In the genomic region with DNA sequence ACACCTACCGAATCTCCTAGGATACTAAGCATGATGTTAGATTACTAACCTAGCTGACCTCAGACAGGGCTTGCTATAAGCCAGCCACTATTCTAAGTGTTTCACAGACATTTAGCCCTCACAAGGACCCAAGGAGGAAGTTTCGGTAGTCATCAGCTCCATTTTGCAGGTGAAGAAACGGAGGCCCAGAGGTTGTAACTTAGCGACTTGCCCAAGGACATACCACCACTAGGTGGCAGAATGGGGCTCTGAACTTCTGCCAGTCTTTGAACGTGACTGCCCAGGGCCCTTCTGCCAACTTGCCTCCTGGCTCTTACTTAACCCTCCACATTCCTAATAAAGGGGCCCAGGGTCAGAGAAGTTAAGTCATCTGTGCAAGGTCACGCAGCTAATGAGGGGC, we compare ENCODE assay signal across 8 cellular contexts.
DNase-seq lines count a peak whose midpoint lies in the region; ATAC-seq and TF ChIP-seq lines count a peak whose summit lies in the region.

No MANE protein-coding gene starts in this region.

- H3K27me3 ChIP-seq in HCT116 (ENCODE audit: insufficient read depth, low read length), result no peaks in the 10 kb centered on the region; the same call in 1 of the 2 replicates
- peaks cover 41% of the 10 kb centered on the region for H3K27me3 ChIP-seq in PC-9 (ENCODE audit: insufficient read depth, low read depth)

- intact Hi-C loops in HCT116 (cut with micrococcal nuclease) (loop anchor here (1.0 kb wide), 2 partner anchors 138 to 282 kb away; no protein-coding TSS in a partner anchor), PC-9 (cut with micrococcal nuclease; ENCODE audit: unreplicated experiment) (loop anchor here (2.0 kb wide), 1 partner anchor 283 kb away; no protein-coding TSS in a partner anchor)

- no peaks in the 10 kb centered on the region for H3K9me3 Mint-ChIP-seq in stimulated activated naive CD8-positive, alpha-beta T cell treated with anti-CD3 and anti-CD28 coated beads, Interleukin-15, amount 100 ng/mL, for 72 hours

- ATAC-seq in HCT116 (peak; percentile 90), left lobe of liver (peak; percentile 91), GM18861 (IDR thresholded peaks at IDR 0.05; ENCODE audit: unreplicated experiment) (no peak)
- ATAC-seq in stimulated activated naive CD8-positive, alpha-beta T cell treated with anti-CD3 and anti-CD28 coated beads, Interleukin-15, amount 100 ng/mL, for 72 hours, result peak; percentile 48

- BruUV-seq in HCT116 (replicated peaks; lab: Mats Ljungman, UMichigan) (no TSS peak), PC-9 (replicated peaks; lab: Mats Ljungman, UMichigan) (no TSS peak)

- H3K4me3 Mint-ChIP-seq in stimulated activated naive CD8-positive, alpha-beta T cell treated with anti-CD3 and anti-CD28 coated beads, Interleukin-15, amount 100 ng/mL, for 72 hours, result no peak overlapping the region

- H3K4me3 ChIP-seq in HCT116 (replicated peaks in 1 of 2; ENCODE audit: low read depth in 1 of 2, low read length in 2 of 2), result no peak overlapping the region
- H3K4me3 ChIP-seq in PC-9, result no peak overlapping the region

- no peaks in the 10 kb centered on the region for H3K4me1 Mint-ChIP-seq in stimulated activated naive CD8-positive, alpha-beta T cell treated with anti-CD3 and anti-CD28 coated beads, Interleukin-15, amount 100 ng/mL, for 72 hours

- peaks cover 35% of the 10 kb centered on the region for H3K27me3 Mint-ChIP-seq in stimulated activated naive CD8-positive, alpha-beta T cell treated with anti-CD3 and anti-CD28 coated beads, Interleukin-15, amount 100 ng/mL, for 72 hours

- H3K9me2 ChIP-seq in HCT116 (ENCODE audit: insufficient read depth) (no peaks in the 10 kb centered on the region), PC-9 (ENCODE audit: insufficient read depth) (no peaks in the 10 kb centered on the region)

- DNase-seq in COLO668 (lab: John Stamatoyannopoulos, UW; ENCODE audit: unreplicated experiment), result peak; percentile 47
- DNase-seq in HCT116 (ENCODE audit: low read depth, low spot score), result peak; percentile 47
- DNase-seq in PC-9, result peak in 1 of 2 experiments; percentile 9
- DNase-seq in activated naive CD8-positive, alpha-beta T cell treated with anti-CD3 and anti-CD28 coated beads, Interleukin-2, amount 50 U/mL, for 16 hours (ENCODE audit: low read depth, low spot score), result peak; percentile 7
- DNase-seq in left lobe of liver (ENCODE audit: low spot score), result peak; percentile 59
- DNase-seq in stimulated activated naive CD8-positive, alpha-beta T cell treated with anti-CD3 and anti-CD28 coated beads, Interleukin-15, amount 100 ng/mL, for 72 hours, result peak; percentile 32 to 41
- no peak for DNase-seq in HCEC 1CT

- no peak overlapping the region for H3K27ac Mint-ChIP-seq in stimulated activated naive CD8-positive, alpha-beta T cell treated with anti-CD3 and anti-CD28 coated beads, Interleukin-15, amount 100 ng/mL, for 72 hours

- peak; percentile 59 to 88 (median 75) for TF ChIP-seq CTCF in HCT116 (IDR thresholded peaks at IDR 0.05 in 2 of 3, conservative IDR thresholded peaks at IDR 0.05 in 1 of 3; ENCODE audit: borderline replicate concordance in 1 of 3, insufficient read depth in 1 of 3, low read depth in 2 of 3, low read length in 2 of 3)
- TF ChIP-seq CTCF in PC-9 (conservative IDR thresholded peaks at IDR 0.05), result peak; percentile 70

- H2AFZ ChIP-seq in HCT116 (ENCODE audit: low read depth, low read length, poor library complexity, severe bottlenecking) (no peak overlapping the region), PC-9 (no peak overlapping the region)

- H3K36me3 ChIP-seq in HCT116 (ENCODE audit: control insufficient read depth in 1 of 2, insufficient read depth in 2 of 2, low read length in 2 of 2), result no peaks in the 10 kb centered on the region
- H3K36me3 ChIP-seq in PC-9 (ENCODE audit: low read depth), result no peaks in the 10 kb centered on the region

- H3K9me3 ChIP-seq in HCT116 (ENCODE audit: control insufficient read depth in 1 of 2, insufficient read depth in 1 of 2, low read depth in 1 of 2, low read length in 2 of 2) (no peaks in the 10 kb centered on the region), PC-9 (ENCODE audit: insufficient read depth, low read depth) (no peaks in the 10 kb centered on the region)

- CTCF ChIA-PET in HCT116 (lab: Charles Lee), result interaction anchor here (0.6 to 1.9 kb wide), 6 partner anchors 11 to 282 kb away, joined by 3 to 31 read pairs (median 4); no protein-coding TSS in a partner anchor
- CTCF ChIA-PET in PC-9 (lab: Charles Lee), result no interaction called here

- TF ChIP-seq RAD21 in HCT116 (IDR thresholded peaks at IDR 0.05; ENCODE audit: low read depth), result peak; percentile 65

- H4K20me1 ChIP-seq in HCT116 (ENCODE audit: insufficient read depth) (no peaks in the 10 kb centered on the region), PC-9 (ENCODE audit: insufficient read depth) (no peaks in the 10 kb centered on the region)

- TF ChIP-seq POLR2A in HCT116 (IDR thresholded peaks at IDR 0.05; ENCODE audit: borderline replicate concordance, extremely low read depth, insufficient read depth, insufficient read length), result no peak

- POLR2A ChIA-PET in HCT116 (lab: Charles Lee), result no interaction called here
- POLR2A ChIA-PET in PC-9 (lab: Charles Lee; ENCODE audit: unreplicated experiment), result no interaction called here

- H3K79me2 ChIP-seq in HCT116 (ENCODE audit: insufficient read depth, low read length) (no peaks in the 10 kb centered on the region), PC-9 (ENCODE audit: low read depth) (no peaks in the 10 kb centered on the region)

- no peaks in the 10 kb centered on the region for H3F3A ChIP-seq in PC-9 (ENCODE audit: insufficient read depth, low read depth)

- RAD21 ChIA-PET in HCT116 (lab: Charles Lee; ENCODE audit: low non-redundant PET in 1 of 2, low total read pairs in 2 of 2, uncharacterized antibody in 2 of 2, unreplicated experiment in 2 of 2), result interaction anchor here (0.6 to 1.0 kb wide), 2 partner anchors 137 to 283 kb away, joined by 3 read pairs; no protein-coding TSS in a partner anchor

- H3K4me2 ChIP-seq in HCT116 (ENCODE audit: low read length) (no peak overlapping the region), PC-9 (no peak overlapping the region)

- H3K4me1 ChIP-seq in HCT116 (ENCODE audit: control insufficient read depth in 1 of 2, insufficient read depth in 2 of 2, low read length in 2 of 2) (no peaks in the 10 kb centered on the region), PC-9 (replicated peaks; ENCODE audit: insufficient read depth) (no peaks in the 10 kb centered on the region)

- H3K27ac ChIP-seq in HCT116 (ENCODE audit: low read depth, low read length), result no peak overlapping the region
- H3K27ac ChIP-seq in PC-9, result no peak overlapping the region

- no peak overlapping the region for H3K9ac ChIP-seq in HCT116 (ENCODE audit: low read length)

TF ChIP-seq in HCT116, 20 proteins besides CTCF, POLR2A, EP300 and RAD21:
- TF ChIP-seq, protein P1, sequence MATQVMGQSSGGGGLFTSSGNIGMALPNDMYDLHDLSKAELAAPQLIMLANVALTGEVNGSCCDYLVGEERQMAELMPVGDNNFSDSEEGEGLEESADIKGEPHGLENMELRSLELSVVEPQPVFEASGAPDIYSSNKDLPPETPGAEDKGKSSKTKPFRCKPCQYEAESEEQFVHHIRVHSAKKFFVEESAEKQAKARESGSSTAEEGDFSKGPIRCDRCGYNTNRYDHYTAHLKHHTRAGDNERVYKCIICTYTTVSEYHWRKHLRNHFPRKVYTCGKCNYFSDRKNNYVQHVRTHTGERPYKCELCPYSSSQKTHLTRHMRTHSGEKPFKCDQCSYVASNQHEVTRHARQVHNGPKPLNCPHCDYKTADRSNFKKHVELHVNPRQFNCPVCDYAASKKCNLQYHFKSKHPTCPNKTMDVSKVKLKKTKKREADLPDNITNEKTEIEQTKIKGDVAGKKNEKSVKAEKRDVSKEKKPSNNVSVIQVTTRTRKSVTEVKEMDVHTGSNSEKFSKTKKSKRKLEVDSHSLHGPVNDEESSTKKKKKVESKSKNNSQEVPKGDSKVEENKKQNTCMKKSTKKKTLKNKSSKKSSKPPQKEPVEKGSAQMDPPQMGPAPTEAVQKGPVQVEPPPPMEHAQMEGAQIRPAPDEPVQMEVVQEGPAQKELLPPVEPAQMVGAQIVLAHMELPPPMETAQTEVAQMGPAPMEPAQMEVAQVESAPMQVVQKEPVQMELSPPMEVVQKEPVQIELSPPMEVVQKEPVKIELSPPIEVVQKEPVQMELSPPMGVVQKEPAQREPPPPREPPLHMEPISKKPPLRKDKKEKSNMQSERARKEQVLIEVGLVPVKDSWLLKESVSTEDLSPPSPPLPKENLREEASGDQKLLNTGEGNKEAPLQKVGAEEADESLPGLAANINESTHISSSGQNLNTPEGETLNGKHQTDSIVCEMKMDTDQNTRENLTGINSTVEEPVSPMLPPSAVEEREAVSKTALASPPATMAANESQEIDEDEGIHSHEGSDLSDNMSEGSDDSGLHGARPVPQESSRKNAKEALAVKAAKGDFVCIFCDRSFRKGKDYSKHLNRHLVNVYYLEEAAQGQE (IDR thresholded peaks at IDR 0.05; ENCODE audit: low read depth), result no peak
- TF ChIP-seq CEBPB (IDR thresholded peaks at IDR 0.05; ENCODE audit: low read depth) (no peak), ELF1 (IDR thresholded peaks at IDR 0.05; ENCODE audit: borderline replicate concordance, low read depth) (no peak), SIN3A (IDR thresholded peaks at IDR 0.05; ENCODE audit: low read depth) (no peak), CBX3 (IDR thresholded peaks at IDR 0.05; ENCODE audit: low read depth) (0 out of 2 replicates have a peak, but pooled peaks have one; percentile 32), POLR2AphosphoS5 (IDR thresholded peaks at IDR 0.05; ENCODE audit: low read depth, low read length) (no peak)
- TF ChIP-seq, protein P2, sequence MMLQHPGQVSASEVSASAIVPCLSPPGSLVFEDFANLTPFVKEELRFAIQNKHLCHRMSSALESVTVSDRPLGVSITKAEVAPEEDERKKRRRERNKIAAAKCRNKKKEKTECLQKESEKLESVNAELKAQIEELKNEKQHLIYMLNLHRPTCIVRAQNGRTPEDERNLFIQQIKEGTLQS (IDR thresholded peaks at IDR 0.05), result no peak
- TF ChIP-seq, protein P3, sequence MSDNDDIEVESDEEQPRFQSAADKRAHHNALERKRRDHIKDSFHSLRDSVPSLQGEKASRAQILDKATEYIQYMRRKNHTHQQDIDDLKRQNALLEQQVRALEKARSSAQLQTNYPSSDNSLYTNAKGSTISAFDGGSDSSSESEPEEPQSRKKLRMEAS (IDR thresholded peaks at IDR 0.05), result peak; percentile 15; the same call in 1 of the 2 replicates
